Comparison of ENCODE assay signal across 8 cellular contexts in genomic region chrX:54043084-54043483, GRCh38. TPM values are rescaled to one million over a fixed set of nuclear protein-coding genes. Genes with fewer than 3 reads are reported as not detected.
DNase-seq lines count a peak whose midpoint lies in the region; ATAC-seq, FAIRE-seq and TF ChIP-seq lines count a peak whose summit lies in the region.

No MANE protein-coding gene starts in this region.

- in situ Hi-C loops in Caki2 (cut with HindIII; ENCODE audit: low pct_unique_long_range_greater_than_20kb, low sequenced_read_pairs) = no loop called here

- peaks cover 14% of the 10 kb centered on the region for H3K36me3 ChIP-seq in OCI-LY3 (replicated peaks; ENCODE audit: low read depth, low read length)
- H3K36me3 ChIP-seq in endothelial cell of umbilical vein (ENCODE audit: control insufficient read depth in 2 of 2, extremely low read depth in 1 of 2, insufficient read depth in 2 of 2, low read length in 2 of 2) = no peaks in the 10 kb centered on the region
- H3K36me3 ChIP-seq in ovary = no peaks in the 10 kb centered on the region

- H3K4me3 ChIP-seq in OCI-LY3 (ENCODE audit: low read length) = peak overlapping the region; percentile 98
- peak overlapping the region; percentile 66 to 87 (median 70) for H3K4me3 ChIP-seq in endothelial cell of umbilical vein (replicated peaks in 1 of 3; ENCODE audit: insufficient read depth in 1 of 3, low read depth in 1 of 3, low read length in 3 of 3)
- H3K4me3 ChIP-seq in ovary = peak overlapping the region; percentile 67

- CTCF ChIA-PET in endothelial cell of umbilical vein (lab: Charles Lee) = interaction anchor here (0.6 to 2.7 kb wide), 11 partner anchors 24 to 397 kb away, joined by 3 to 15 read pairs (median 4); partner anchors contain the start of genes FAM120C, TSR2 and WNK3

- no peak for TF ChIP-seq EP300 in ovary (IDR thresholded peaks at IDR 0.05)

- H3K4me1 ChIP-seq in OCI-LY3 (ENCODE audit: low read length) = peaks cover 10% of the 10 kb centered on the region
- H3K4me1 ChIP-seq in endothelial cell of umbilical vein (ENCODE audit: control insufficient read depth, extremely low read depth, insufficient read depth, low read length) = peaks cover 13% of the 10 kb centered on the region
- H3K4me1 ChIP-seq in ovary (ENCODE audit: insufficient read depth) = no peaks in the 10 kb centered on the region

- peak overlapping the region; percentile 88 for H3K4me2 ChIP-seq in OCI-LY3 (ENCODE audit: low read length)
- H3K4me2 ChIP-seq in endothelial cell of umbilical vein (ENCODE audit: insufficient read depth, low read length) = peak overlapping the region; percentile 98

- TF ChIP-seq CTCF in OCI-LY3 (IDR thresholded peaks at IDR 0.05; ENCODE audit: low read depth, low read length) (no peak), endothelial cell of umbilical vein (IDR thresholded peaks at IDR 0.05; ENCODE audit: extremely low read depth in 1 of 2, insufficient read depth in 1 of 2, low read depth in 1 of 2, low read length in 2 of 2) (no peak), ovary (IDR thresholded peaks at IDR 0.05) (no peak)

- no peaks in the 10 kb centered on the region for H3K9me1 ChIP-seq in endothelial cell of umbilical vein (replicated peaks; ENCODE audit: control insufficient read depth, extremely low read depth, insufficient read depth, low read length)

- no TSS peak for BruUV-seq in endothelial cell of umbilical vein (replicated peaks; lab: Mats Ljungman, UMichigan)

- WGBS in ovary, 3 donors = 33 to 42% (median 37%) methylated on average over 9 of the region's 9 CpGs

- H3K9me3 ChIP-seq in OCI-LY3 (ENCODE audit: insufficient read depth, low read length) = no peaks in the 10 kb centered on the region
- H3K9me3 ChIP-seq in endothelial cell of umbilical vein (replicated peaks; ENCODE audit: control insufficient read depth, insufficient read depth, low read length) = no peaks in the 10 kb centered on the region
- H3K9me3 ChIP-seq in ovary = no peaks in the 10 kb centered on the region

- H2AFZ ChIP-seq in OCI-LY3 (ENCODE audit: low read depth, low read length) = no peak overlapping the region
- H2AFZ ChIP-seq in endothelial cell of umbilical vein (ENCODE audit: low read depth, low read length) = peak overlapping the region; percentile 68

- H3K27me3 ChIP-seq in OCI-LY3 (ENCODE audit: low read depth, low read length) (no peaks in the 10 kb centered on the region), endothelial cell of umbilical vein (ENCODE audit: control insufficient read depth in 2 of 2, insufficient read depth in 2 of 2, low read length in 2 of 2) (no peaks in the 10 kb centered on the region), ovary (no peaks in the 10 kb centered on the region)

- DNase-seq in Caki2 (ENCODE audit: low read depth) (peak; percentile 4), endothelial cell of umbilical vein (ENCODE audit: low read depth, low spot score) (no peak), ovary (no peak), kidney glomerular epithelial cell (lab: John Stamatoyannopoulos, UW) (no peak), SW 1271 (lab: John Stamatoyannopoulos, UW) (no peak)

- dilution Hi-C loops in endothelial cell of umbilical vein (cut with MboI; ENCODE audit: extremely low pct_ligation_motif_present, low sequenced_read_pairs) = no loop called here

- FAIRE-seq in endothelial cell of umbilical vein (lab: Jason Lieb, UNC) = peak; percentile 46

- no peak for ATAC-seq in HG02642 (IDR thresholded peaks at IDR 0.05; ENCODE audit: poor library complexity, unreplicated experiment)
- no peak for ATAC-seq in GM18502 (IDR thresholded peaks at IDR 0.05; ENCODE audit: poor library complexity, unreplicated experiment)

- peaks cover 18% of the 10 kb centered on the region for H3K79me2 ChIP-seq in OCI-LY3 (ENCODE audit: low read length)
- H3K79me2 ChIP-seq in endothelial cell of umbilical vein (ENCODE audit: control insufficient read depth, insufficient read depth, low read length) = peaks cover 3% of the 10 kb centered on the region

- intact Hi-C loops in endothelial cell of umbilical vein (cut with micrococcal nuclease) = loop anchor here (5.0 to 10.0 kb wide), 3 partner anchors 594 to 1112 kb away; partner anchors contain the start of gene MAGED2
- intact Hi-C loops in ovary (cut with DNase I) = loop anchor here in 1 of 4 donors (10.0 kb wide), 1 partner anchor 1012 kb away; no protein-coding TSS in a partner anchor

- peak overlapping the region; percentile 93 for H3K27ac ChIP-seq in OCI-LY3 (ENCODE audit: low read length)
- H3K27ac ChIP-seq in endothelial cell of umbilical vein (ENCODE audit: insufficient read depth, low read depth, low read length) = peak overlapping the region; percentile 76
- peak overlapping the region; percentile 87 to 94 for H3K27ac ChIP-seq in ovary

- H3K9ac ChIP-seq in OCI-LY3 (ENCODE audit: low read length) = peak overlapping the region; percentile 98
- H3K9ac ChIP-seq in endothelial cell of umbilical vein (replicated peaks; ENCODE audit: extremely low read depth, insufficient read depth, low read length) = peak overlapping the region; percentile 93

- POLR2A ChIA-PET in endothelial cell of umbilical vein (lab: Charles Lee) = interaction anchor here (0.6 to 1.4 kb wide), 5 partner anchors 66 to 397 kb away, joined by 3 to 5 read pairs (median 4); partner anchors contain the start of genes TSR2 and WNK3

- no peak for TF ChIP-seq POLR2A in endothelial cell of umbilical vein (IDR thresholded peaks at IDR 0.05; ENCODE audit: low read depth, low read length)
- no peak for TF ChIP-seq POLR2A in ovary (IDR thresholded peaks at IDR 0.05)

- H4K20me1 ChIP-seq in OCI-LY3 (ENCODE audit: insufficient read depth, low read length) (no peaks in the 10 kb centered on the region), endothelial cell of umbilical vein (replicated peaks; ENCODE audit: control insufficient read depth, extremely low read depth, insufficient read depth, low read length) (no peaks in the 10 kb centered on the region)

TF ChIP-seq in endothelial cell of umbilical vein, 7 proteins besides CTCF, POLR2A, EP300 and RAD21:
- TF ChIP-seq EZH2 (IDR thresholded peaks at IDR 0.05; ENCODE audit: borderline replicate concordance, low read depth, low read length, severe bottlenecking) (no peak), JUN (IDR thresholded peaks at IDR 0.05; ENCODE audit: borderline replicate concordance, insufficient read depth, insufficient read length, low read depth) (no peak), MYC (IDR thresholded peaks at IDR 0.05; ENCODE audit: low read depth, low read length) (no peak), FOS (IDR thresholded peaks at IDR 0.05; ENCODE audit: borderline replicate concordance, insufficient read depth, low read length) (no peak), MAX (IDR thresholded peaks at IDR 0.05; ENCODE audit: insufficient read depth, insufficient read length) (no peak), POLR2AphosphoS5 (IDR thresholded peaks at IDR 0.05; ENCODE audit: insufficient read depth, low read depth, low read length) (no peak), GATA2 (IDR thresholded peaks at IDR 0.05; ENCODE audit: insufficient read depth, insufficient read length, low read depth, low read length) (no peak)
TF ChIP-seq in endothelial cell of umbilical vein: peak in this region for 0.

RNA-seq across cellular contexts. Expression of gene PHF8, which starts 1.2 kb away (rescaled TPM):
- 2.3 and 4.6 TPM in 2 replicates for total RNA-seq in Caki2 (2014; rRNA removed; shearing (Covaris generic); ENCODE audit: low replicate concordance)
- total RNA-seq in endothelial cell of umbilical vein (23.2 and 25.5 TPM in 2 replicates), ovary (10 to 100 TPM; 26.2 to 39.7 (median 35.6) TPM)
- polyA plus RNA-seq in endothelial cell of umbilical vein (10.9 and 12.1 TPM in 2 replicates), ovary (10 to 100 TPM; 11.7 to 22.4 TPM)
- polyA plus RNA-seq in endothelial cell of umbilical vein (2011; cell fraction: cytosol; rRNA removed) = 12.8 and 13.9 TPM in 2 replicates
- polyA plus RNA-seq in endothelial cell of umbilical vein (2011; cell fraction: nucleus; rRNA removed) = 42.5 and 45.1 TPM in 2 replicates
- 12.1 and 14.1 TPM in 2 replicates for polyA plus RNA-seq in endothelial cell of umbilical vein (2012)
- polyA minus RNA-seq in endothelial cell of umbilical vein = 47.1 and 47.6 TPM in 2 replicates
- polyA minus RNA-seq in endothelial cell of umbilical vein (2011; cell fraction: cytosol; rRNA and poly(A)+ RNA removed) = 18.0 TPM
- 56.6 and 62.8 TPM in 2 replicates for polyA minus RNA-seq in endothelial cell of umbilical vein (2011; cell fraction: nucleus; rRNA and poly(A)+ RNA removed)
